In the genomic region with DNA sequence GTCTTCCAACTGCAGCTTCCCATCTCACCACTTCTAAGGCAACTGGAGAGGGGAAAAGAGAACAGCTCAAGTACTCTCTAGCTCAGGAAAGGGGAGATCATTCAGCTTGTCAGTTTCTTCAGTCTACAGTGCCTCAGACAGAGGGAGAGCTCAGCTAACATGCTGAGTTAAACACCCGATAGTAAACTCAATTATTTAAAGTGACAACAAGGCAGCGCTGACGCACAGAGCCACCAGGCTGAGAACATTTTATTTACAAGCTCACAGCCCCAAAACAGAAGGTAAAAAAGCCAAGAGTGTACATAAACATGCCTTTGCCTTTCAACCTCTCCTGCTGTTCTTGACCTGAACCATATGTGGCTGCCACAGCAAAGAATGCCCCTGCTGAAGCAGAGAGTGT, we compare ENCODE assay signal across 17 cellular contexts. TPM values are rescaled to one million over a fixed set of nuclear protein-coding genes. Genes with fewer than 3 reads are reported as not detected.
"Had no signal": no experiment of that assay in that cellular context is flagged by ENCODE, and none has a peak within 500 bp of the region (broad histone marks: within the 10 kb centered on the region; RNA-seq: fewer than 3 reads in every experiment).

No MANE protein-coding gene starts in this region.

- H3K27ac ChIP-seq: brain microvascular endothelial cell, parathyroid adenoma had no signal

- DNase-seq: activated CD4-positive, alpha-beta T cell treated with anti-CD3 and anti-CD28 coated beads, Interleukin-2, amount 10 ng/mL, durations not matched to agents 7 days and 5 days; activated naive CD4-positive, alpha-beta T cell treated with Interleukin-2 at 50 U/mL for 16 hours; anterior cingulate cortex; brain microvascular endothelial cell; effector memory CD4-positive, alpha-beta T cell; islet precursor cell; naive B cell had no signal

- H3K79me2 ChIP-seq: parathyroid adenoma had no signal

- H3K9ac ChIP-seq: parathyroid adenoma had no signal

- H3K4me1 ChIP-seq: parathyroid adenoma had no signal

- H3K27me3 ChIP-seq: brain microvascular endothelial cell had no signal

- H3K36me3 ChIP-seq: brain microvascular endothelial cell had no signal

- H2AFZ ChIP-seq: parathyroid adenoma had no signal

- ATAC-seq: activated T-helper 17 cell treated with anti-CD3 and anti-CD28 coated beads, Interleukin-2, amount 50 U/mL, for 72 hours; left lobe of liver; stimulated activated effector memory CD8-positive, alpha-beta T cell treated with anti-CD3 and anti-CD28 coated beads, Interleukin-12 subunit alpha, Interleukin-12 subunit beta, amount 100 ng/mL, for 72 hours had no signal

RNA-seq across cellular contexts. Expression of a gene that starts 54.7 kb away (rescaled TPM):
- total RNA-seq: activated CD4-positive, alpha-beta T cell treated with anti-CD3 and anti-CD28 coated beads, Interleukin-2, amount 10 ng/mL, durations not matched to agents 7 days and 5 days; activated T-helper 17 cell treated with anti-CD3 and anti-CD28 coated beads, Interleukin-2, amount 50 U/mL, for 72 hours; epithelial cell of proximal tubule; left lobe of liver; lung microvascular endothelial cell; mononuclear cell; T-helper 2 cell treated with Interferon-gamma antibody and Interleukin-4, amounts not matched to agents 100 ng/mL and 5 ng/mL, for 36 hours; urinary bladder had no signal
- polyA plus RNA-seq: thymus, urinary bladder had no signal
